26 cellular contexts compared by ENCODE assay signal in genomic region chr13:70483599-70484276, GRCh38.
DNase-seq lines count a peak whose midpoint lies in the region; ATAC-seq, FAIRE-seq and TF ChIP-seq lines count a peak whose summit lies in the region.
"Had no signal": no experiment of that assay in that cellular context is flagged by ENCODE, and none has a peak within 500 bp of the region (broad histone marks: within the 10 kb centered on the region; RNA-seq: fewer than 3 reads in every experiment).

No MANE protein-coding gene starts in this region.

- DNase-seq in HepG2 (ENCODE audit: low spot score) (no peak), right lobe of liver (no peak), kidney (no peak), natural killer cell (no peak), NCI-H1417 (lab: John Stamatoyannopoulos, UW) (no peak)
- DNase-seq: ACHN; AML-193; BE2C; CD4-positive, alpha-beta T cell; CD8-positive, alpha-beta memory T cell; DMS 273 treated with DMSO at 0.1 percent for 48 hours; DMS79; GOT3; HFFc6 had no signal

- no peak for ATAC-seq in HepG2
- ATAC-seq in right lobe of liver, result no peak
- ATAC-seq in HG03460 (IDR thresholded peaks at IDR 0.05; ENCODE audit: unreplicated experiment), result no peak
- ATAC-seq in GM19351 (IDR thresholded peaks at IDR 0.05; ENCODE audit: unreplicated experiment), result no peak
- no peak for ATAC-seq in natural killer cell
- ATAC-seq: A549 had no signal

- no peaks in the 10 kb centered on the region for H3K27me3 Mint-ChIP-seq in natural killer cell (ENCODE audit: low read depth in 2 of 2)
- H3K27me3 Mint-ChIP-seq: CD4-positive, alpha-beta T cell; CD8-positive, alpha-beta memory T cell had no signal

- 0% methylated on average over 1 of the region's 1 CpG for WGBS in HepG2 (ENCODE audit: low lambda C conversion rate)
- WGBS in right lobe of liver (ENCODE audit: insufficient coverage, low coverage, low lambda C conversion rate, missing lambda C conversion rate), result 73% methylated on average over 1 of the region's 1 CpG

- H3K4me2 ChIP-seq in HepG2 (ENCODE audit: low read depth, low read length), result no peak overlapping the region
- H3K4me2 ChIP-seq: A549; BLaER1 treated with 17β-estradiol and CSF1 and Interleukin-3, amounts not matched to agents 10 nM and 100 nM had no signal

- no peak overlapping the region for H2AFZ ChIP-seq in HepG2 (ENCODE audit: low read length)

- no peak overlapping the region for H3K4me3 Mint-ChIP-seq in natural killer cell
- H3K4me3 Mint-ChIP-seq: CD14-positive monocyte; CD4-positive, alpha-beta T cell; CD8-positive, alpha-beta memory T cell; HFFc6 had no signal

- TF ChIP-seq POLR2A in HepG2 (IDR thresholded peaks at IDR 0.05; ENCODE audit: insufficient read depth in 1 of 2, low read depth in 2 of 2, low read length in 2 of 2), result no peak
- TF ChIP-seq POLR2A in right lobe of liver (IDR thresholded peaks at IDR 0.05), result no peak

- H3K9me3 Mint-ChIP-seq in natural killer cell, result peaks cover 10% of the 10 kb centered on the region in 2 donors

- FAIRE-seq in HepG2 (lab: Jason Lieb, UNC) (no peak), TTC549 (lab: Jason Lieb, UNC) (peak; percentile 66), kidney (lab: Jason Lieb, UNC) (peak; percentile 23)
- FAIRE-seq: A549, D721Med, GM12892, GM19239, H54 had no signal

- H3K4me1 ChIP-seq in HepG2 (ENCODE audit: insufficient read depth, low read length), result no peaks in the 10 kb centered on the region
- no peaks in the 10 kb centered on the region for H3K4me1 ChIP-seq in right lobe of liver
- no peaks in the 10 kb centered on the region for H3K4me1 ChIP-seq in kidney (ENCODE audit: control insufficient read depth in 1 of 2, insufficient read depth in 1 of 2, low read depth in 1 of 2, low read length in 2 of 2)
- H3K4me1 ChIP-seq: A549; BE2C; BLaER1 treated with 17β-estradiol and CSF1 and Interleukin-3, amounts not matched to agents 10 nM and 100 nM; HAP-1 had no signal

- H3K27ac ChIP-seq in HepG2 (ENCODE audit: extremely low read length, insufficient read depth, low read length) (no peak overlapping the region), right lobe of liver (no peak overlapping the region), kidney (ENCODE audit: low read depth in 2 of 2, low read length in 2 of 2) (no peak overlapping the region)
- H3K27ac ChIP-seq: 22Rv1; A549; BLaER1 treated with 17β-estradiol and CSF1 and Interleukin-3, amounts not matched to agents 10 nM and 100 nM had no signal

- H4K20me1 ChIP-seq in HepG2 (ENCODE audit: insufficient read depth, low read length), result no peaks in the 10 kb centered on the region
- H4K20me1 ChIP-seq: BLaER1 treated with 17β-estradiol and CSF1 and Interleukin-3, amounts not matched to agents 10 nM and 100 nM had no signal

- H3K9ac ChIP-seq in HepG2 (ENCODE audit: insufficient read depth, low read depth, low read length) (no peak overlapping the region), kidney (ENCODE audit: low read length in 2 of 2) (no peak overlapping the region)
- H3K9ac ChIP-seq: BLaER1 treated with 17β-estradiol and CSF1 and Interleukin-3, amounts not matched to agents 10 nM and 100 nM had no signal

- H3K27me3 ChIP-seq in HepG2 (ENCODE audit: control insufficient read depth in 1 of 2, insufficient read depth in 2 of 2, low read length in 2 of 2) (no peaks in the 10 kb centered on the region), right lobe of liver (no peaks in the 10 kb centered on the region)
- H3K27me3 ChIP-seq: BE2C; BLaER1 treated with 17β-estradiol and CSF1 and Interleukin-3, amounts not matched to agents 10 nM and 100 nM had no signal

- H3K36me3 ChIP-seq in HepG2 (replicated peaks in 1 of 2; ENCODE audit: control insufficient read depth in 1 of 2, insufficient read depth in 2 of 2, low read length in 2 of 2) (no peaks in the 10 kb centered on the region), right lobe of liver (no peaks in the 10 kb centered on the region), kidney (ENCODE audit: control insufficient read depth in 1 of 2, insufficient read depth in 2 of 2, low read length in 2 of 2) (no peaks in the 10 kb centered on the region)
- H3K36me3 ChIP-seq: BE2C; BLaER1 treated with 17β-estradiol and CSF1 and Interleukin-3, amounts not matched to agents 10 nM and 100 nM; HAP-1 had no signal

- CTCF ChIA-PET in HepG2 (lab: Yijun Ruan, JAX; ENCODE audit: low intra/inter-chr PET ratio, low total read pairs), result no interaction called here

- TF ChIP-seq RAD21 in HepG2 (CRISPR knock-in tag; IDR thresholded peaks at IDR 0.05), result no peak

- TF ChIP-seq EP300 in HepG2 (IDR thresholded peaks at IDR 0.05; ENCODE audit: low read depth in 2 of 2, low read length in 2 of 2) (no peak), HepG2 (CRISPR knock-in tag; IDR thresholded peaks at IDR 0.05; ENCODE audit: borderline replicate concordance) (no peak)

- H3K4me3 ChIP-seq in HepG2 (replicated peaks in 1 of 3; ENCODE audit: insufficient read depth in 1 of 3, low read depth in 2 of 3, low read length in 3 of 3) (no peak overlapping the region), right lobe of liver (no peak overlapping the region), kidney (ENCODE audit: low read length in 2 of 2) (no peak overlapping the region)
- H3K4me3 ChIP-seq: A549; BLaER1 treated with 17β-estradiol and CSF1 and Interleukin-3, amounts not matched to agents 10 nM and 100 nM; HAP-1 had no signal

- intact Hi-C loops in HepG2 (cut with micrococcal nuclease; ENCODE audit: unreplicated experiment), result no loop called here
- intact Hi-C loops in right lobe of liver (cut with DNase I), result no loop called here
- intact Hi-C loops in kidney (cut with DNase I), result no loop called here
- intact Hi-C loops in natural killer cell (cut with micrococcal nuclease), result no loop called here

- no peaks in the 10 kb centered on the region for H3K36me3 Mint-ChIP-seq in natural killer cell
- H3K36me3 Mint-ChIP-seq: CD14-positive monocyte; CD8-positive, alpha-beta memory T cell had no signal

- no TSS peak for BruUV-seq in HepG2 (replicated peaks; lab: Mats Ljungman, UMichigan)

- no peaks in the 10 kb centered on the region for H3K79me2 ChIP-seq in HepG2 (ENCODE audit: insufficient read depth, low read length)

- POLR2A ChIA-PET in HepG2 (lab: Yijun Ruan, JAX), result no interaction called here

- H3K27ac Mint-ChIP-seq in natural killer cell, result no peak overlapping the region
- H3K27ac Mint-ChIP-seq: CD14-positive monocyte; CD4-positive, alpha-beta T cell; CD8-positive, alpha-beta memory T cell; HFFc6 had no signal

- in situ Hi-C loops in HepG2 (cut with HindIII; ENCODE audit: extremely low pct_ligation_motif_present, low pct_unique_long_range_greater_than_20kb), result no loop called here

- TF ChIP-seq CTCF in HepG2 (CRISPR knock-in tag; IDR thresholded peaks at IDR 0.05) (no peak), right lobe of liver (IDR thresholded peaks at IDR 0.05) (no peak), kidney (IDR thresholded peaks at IDR 0.05; ENCODE audit: borderline replicate concordance, extremely low read depth, insufficient read depth) (no peak), natural killer cell (IDR thresholded peaks at IDR 0.05) (no peak)

- no peaks in the 10 kb centered on the region for H3K4me1 Mint-ChIP-seq in natural killer cell
- H3K4me1 Mint-ChIP-seq: CD14-positive monocyte; CD8-positive, alpha-beta memory T cell had no signal

- H3K9me3 ChIP-seq in HepG2 (ENCODE audit: low read length), result no peaks in the 10 kb centered on the region
- H3K9me3 ChIP-seq in right lobe of liver, result no peaks in the 10 kb centered on the region
- no peaks in the 10 kb centered on the region for H3K9me3 ChIP-seq in kidney (ENCODE audit: control insufficient read depth in 1 of 2, low read length in 2 of 2)
- H3K9me3 ChIP-seq: A549; BE2C; BLaER1 treated with 17β-estradiol and CSF1 and Interleukin-3, amounts not matched to agents 10 nM and 100 nM; HAP-1 had no signal

TF ChIP-seq in HepG2, 621 proteins besides CTCF, POLR2A, EP300 and RAD21:
- TF ChIP-seq CEBPB (IDR thresholded peaks at IDR 0.05; ENCODE audit: borderline replicate concordance, low read depth, low read length) (peak; percentile 57; the same call in 1 of the 2 replicates), GABPA (IDR thresholded peaks at IDR 0.05; ENCODE audit: low read depth, low read length) (no peak), GABPA (CRISPR knock-in tag; IDR thresholded peaks at IDR 0.05; ENCODE audit: low read depth) (no peak), SUZ12 (IDR thresholded peaks at IDR 0.05; ENCODE audit: low read depth, low read length) (no peak)
